23 cellular contexts compared by ENCODE assay signal in the genomic region with DNA sequence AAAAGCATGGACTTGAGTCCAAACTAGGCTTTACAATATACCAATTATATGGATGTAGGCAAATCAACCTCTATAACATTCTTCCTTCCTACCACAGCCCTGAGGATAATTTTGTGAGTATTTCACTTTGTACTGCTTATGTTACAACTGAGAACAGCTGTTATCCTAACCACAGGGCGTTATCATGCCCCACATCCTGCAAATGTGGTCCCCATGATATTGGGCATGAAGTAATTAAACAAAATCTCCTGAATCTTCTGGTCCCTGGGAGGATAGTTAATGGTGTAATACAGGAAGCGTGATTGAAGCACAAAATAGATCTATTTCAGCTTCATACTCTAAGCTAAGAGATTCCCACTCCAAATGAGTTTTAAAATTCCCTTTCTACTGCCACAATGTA.
A peak's percentile ranks its signal among the peaks of the same experiment; 100 is the strongest.
DNase-seq lines count a peak whose midpoint lies in the region; ATAC-seq and TF ChIP-seq lines count a peak whose summit lies in the region.
"Had no signal": no experiment of that assay in that cellular context is flagged by ENCODE, and none has a peak within 500 bp of the region (broad histone marks: within the 10 kb centered on the region; RNA-seq: fewer than 3 reads in every experiment).

No MANE protein-coding gene starts in this region.

- no peak overlapping the region for H3K9ac ChIP-seq in DND-41 (ENCODE audit: low read depth, low read length)
- no peak overlapping the region for H3K9ac ChIP-seq in SK-N-MC (ENCODE audit: insufficient read length)

- no peaks in the 10 kb centered on the region for H3K79me2 ChIP-seq in DND-41 (ENCODE audit: insufficient read depth, low read length)

- H3K36me3 ChIP-seq in DND-41 (ENCODE audit: insufficient read depth, low read length) (no peaks in the 10 kb centered on the region), SK-N-MC (ENCODE audit: insufficient read depth, low read length) (no peaks in the 10 kb centered on the region)

- no peaks in the 10 kb centered on the region for H4K20me1 ChIP-seq in DND-41 (ENCODE audit: insufficient read depth, low read length)

- H2AFZ ChIP-seq in DND-41 (ENCODE audit: low read depth, low read length), result no peak overlapping the region

- H3K27ac ChIP-seq in DND-41 (ENCODE audit: low read length) (no peak overlapping the region), SK-N-MC (no peak overlapping the region)
- H3K27ac ChIP-seq: C4-2B had no signal

- DNase-seq in DND-41 (no peak), LHCN-M2 (ENCODE audit: low read depth) (peak; percentile 92), SK-N-MC (ENCODE audit: low read depth, low spot score) (peak; percentile 76), myocyte (ENCODE audit: low read depth) (peak; percentile 73), RKO (ENCODE audit: low spot score) (no peak), retina (no peak)
- DNase-seq: CD8-positive, alpha-beta T cell; DMS153; GOT3; HCEC 1CT; IMR-90; KG1; NCI-H1048; NCI-H1417; NCI-H1694 treated with DMSO at 0.1 percent for 48 hours; NCI-H2081; NCI-H2171 treated with DMSO at 0.1 percent for 48 hours; NCI-H446; NCI-H526; T-helper 1 cell had no signal

- TF ChIP-seq CTCF in DND-41 (IDR thresholded peaks at IDR 0.05; ENCODE audit: borderline replicate concordance, extremely low read depth, low read length, poor library complexity, severe bottlenecking), result no peak

- H3K27me3 ChIP-seq in DND-41 (ENCODE audit: insufficient read depth, low read length, poor library complexity), result no peaks in the 10 kb centered on the region

- H3K4me3 ChIP-seq in DND-41 (ENCODE audit: low read depth in 1 of 2, low read length in 2 of 2) (no peak overlapping the region), SK-N-MC (no peak overlapping the region)

- peak; percentile 44; the same call in 1 of the 3 replicates for ATAC-seq in DND-41 (ENCODE audit: insufficient read depth, low read depth)
- no peak for ATAC-seq in GM21529 (IDR thresholded peaks at IDR 0.05; ENCODE audit: unreplicated experiment)
- ATAC-seq: CD8-positive, alpha-beta T cell; Panc1 had no signal

- no peaks in the 10 kb centered on the region for H3K9me3 ChIP-seq in DND-41 (ENCODE audit: insufficient read depth, low read length, severe bottlenecking)
- no peaks in the 10 kb centered on the region for H3K9me3 ChIP-seq in SK-N-MC (ENCODE audit: low read depth, low read length)

- H3K4me2 ChIP-seq in DND-41 (ENCODE audit: insufficient read depth, low read length), result no peak overlapping the region

- H3K4me1 ChIP-seq in DND-41 (ENCODE audit: insufficient read depth, low read length), result 0 out of 2 replicates have a peak, but pooled peaks cover 5% of the 10 kb centered on the region

Comparison
In these comparisons a context has a peak if more than half of its experiments do, and no peak if none do; other contexts are left out.
1. DNase-seq: peak in LHCN-M2 (single experiment), SK-N-MC (single experiment) and myocyte (single experiment); none in DND-41 (single experiment), RKO (single experiment) and retina (single experiment).